ENCODE assay signal across 20 cellular contexts in the genomic region with DNA sequence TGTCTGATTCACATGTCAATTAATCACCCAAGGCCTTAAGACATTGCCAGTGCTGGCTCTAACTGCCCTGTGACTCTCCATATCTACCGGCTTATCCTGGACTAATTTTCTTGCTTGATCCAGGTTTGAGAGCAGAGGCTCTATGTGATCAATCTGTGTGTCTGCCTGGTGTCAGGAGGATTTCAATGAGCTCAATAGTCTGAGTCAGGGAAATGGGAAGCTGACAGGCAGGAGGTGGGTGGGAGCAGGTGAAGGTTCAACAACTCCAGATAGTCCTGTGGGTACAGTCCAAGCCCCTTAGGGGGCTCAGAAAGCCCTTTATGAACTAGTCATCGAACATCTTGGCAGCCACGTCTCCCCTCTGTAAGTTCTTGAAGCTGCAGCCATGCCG.
A peak's percentile ranks its signal among the peaks of the same experiment; 100 is the strongest.
DNase-seq lines count a peak whose midpoint lies in the region; ATAC-seq and TF ChIP-seq lines count a peak whose summit lies in the region.
"Had no signal": no experiment of that assay in that cellular context is flagged by ENCODE, and none has a peak within 500 bp of the region (broad histone marks: within the 10 kb centered on the region; RNA-seq: fewer than 3 reads in every experiment).

No MANE protein-coding gene starts in this region.

- H3K9me3 Mint-ChIP-seq in activated T-helper 17 cell treated with anti-CD3 and anti-CD28 coated beads, Interleukin-2, amount 50 U/mL, for 72 hours = no peaks in the 10 kb centered on the region
- H3K9me3 Mint-ChIP-seq in type B pancreatic cell = no peaks in the 10 kb centered on the region
- H3K9me3 Mint-ChIP-seq in activated CD4-positive, alpha-beta T cell treated with anti-CD3 and anti-CD28 coated beads, Interleukin-2, amount 10 ng/mL, durations not matched to agents 24 days and 14 days = no peaks in the 10 kb centered on the region

- H3K4ac ChIP-seq in mesenchymal stem cell (ENCODE audit: low read depth in 1 of 2, low read length in 2 of 2) = peak overlapping the region; percentile 24 to 40

- H3K14ac ChIP-seq in mesenchymal stem cell (ENCODE audit: low read length in 2 of 2) = no peak overlapping the region

- no peak overlapping the region for H2AFZ ChIP-seq in mesenchymal stem cell (ENCODE audit: low read depth, low read length)

- H3K4me3 Mint-ChIP-seq in activated T-helper 17 cell treated with anti-CD3 and anti-CD28 coated beads, Interleukin-2, amount 50 U/mL, for 72 hours = no peak overlapping the region
- no peak overlapping the region for H3K4me3 Mint-ChIP-seq in type B pancreatic cell
- H3K4me3 Mint-ChIP-seq in activated CD4-positive, alpha-beta T cell treated with anti-CD3 and anti-CD28 coated beads, Interleukin-2, amount 10 ng/mL, durations not matched to agents 24 days and 14 days = no peak overlapping the region

- peak overlapping the region; percentile 27 for H3K27ac Mint-ChIP-seq in activated T-helper 17 cell treated with anti-CD3 and anti-CD28 coated beads, Interleukin-2, amount 50 U/mL, for 72 hours
- peak overlapping the region; percentile 50 for H3K27ac Mint-ChIP-seq in type B pancreatic cell
- no peak overlapping the region for H3K27ac Mint-ChIP-seq in activated CD4-positive, alpha-beta T cell treated with anti-CD3 and anti-CD28 coated beads, Interleukin-2, amount 10 ng/mL, durations not matched to agents 24 days and 14 days

- peaks cover 10% of the 10 kb centered on the region for H3K79me1 ChIP-seq in mesenchymal stem cell (replicated peaks; ENCODE audit: low read length, poor library complexity, severe bottlenecking)

- 85% methylated on average over 4 of the region's 4 CpGs for WGBS in right cardiac atrium
- 96 to 99% (median 97%) methylated on average over 4 of the region's 4 CpGs for WGBS in heart left ventricle, 4 donors
- WGBS in mesenchymal stem cell = 94% methylated on average over 4 of the region's 4 CpGs

- no peaks in the 10 kb centered on the region for H3K27me3 ChIP-seq in right cardiac atrium (ENCODE audit: control insufficient read depth, insufficient read depth)
- H3K27me3 ChIP-seq in heart left ventricle = no peaks in the 10 kb centered on the region
- no peaks in the 10 kb centered on the region for H3K27me3 ChIP-seq in mesenchymal stem cell (ENCODE audit: control insufficient read depth in 1 of 2, insufficient read depth in 1 of 2, low read length in 2 of 2)
- H3K27me3 ChIP-seq: BLaER1 treated with 17β-estradiol and CSF1 and Interleukin-3, amounts not matched to agents 10 nM and 100 nM; suprapubic skin had no signal

- H4K8ac ChIP-seq in mesenchymal stem cell (ENCODE audit: low read length) = peak overlapping the region; percentile 87

- peaks cover 8% of the 10 kb centered on the region for H3K27me3 Mint-ChIP-seq in activated T-helper 17 cell treated with anti-CD3 and anti-CD28 coated beads, Interleukin-2, amount 50 U/mL, for 72 hours
- H3K27me3 Mint-ChIP-seq in type B pancreatic cell = no peaks in the 10 kb centered on the region
- H3K27me3 Mint-ChIP-seq in activated CD4-positive, alpha-beta T cell treated with anti-CD3 and anti-CD28 coated beads, Interleukin-2, amount 10 ng/mL, durations not matched to agents 24 days and 14 days = no peaks in the 10 kb centered on the region

- H2AK5ac ChIP-seq in mesenchymal stem cell (ENCODE audit: low read length, severe bottlenecking) = peak overlapping the region; percentile 13

- peak overlapping the region; percentile 55 for H2BK15ac ChIP-seq in mesenchymal stem cell (ENCODE audit: low read depth, poor library complexity, severe bottlenecking)

- H3K4me2 ChIP-seq in mesenchymal stem cell (ENCODE audit: low read length, poor library complexity, severe bottlenecking) = no peak overlapping the region

- no peak for DNase-seq in right cardiac atrium
- no peak for DNase-seq in heart left ventricle
- no peak for DNase-seq in mesenchymal stem cell
- no peak for DNase-seq in type B pancreatic cell (ENCODE audit: extremely low spot score, unreplicated experiment)
- DNase-seq in G401 (ENCODE audit: low spot score) = no peak
- DNase-seq in activated CD4-positive, alpha-beta T cell treated with anti-CD3 and anti-CD28 coated beads, Interleukin-2, amount 10 ng/mL, durations not matched to agents 24 days and 14 days = no peak
- DNase-seq: ACHN; activated CD4-positive, alpha-beta T cell treated with anti-CD3 and anti-CD28 coated beads for 1 hour; Calu3; dermis blood vessel endothelial cell; H7; lower lobe of right lung; NCI-H345; NCI-H774; T-helper 1 cell had no signal

- peak overlapping the region in 1 of 2 experiments; percentile 15 for H3K23ac ChIP-seq in mesenchymal stem cell (ENCODE audit: low read length in 2 of 2)

- in situ Hi-C loops in G401 (cut with HindIII; ENCODE audit: low sequenced_read_pairs) = no loop called here

- TF ChIP-seq POLR2A in heart left ventricle (IDR thresholded peaks at IDR 0.05) = no peak

- H3K9me3 ChIP-seq in right cardiac atrium (ENCODE audit: control insufficient read depth, low read length) (no peaks in the 10 kb centered on the region), heart left ventricle (no peaks in the 10 kb centered on the region), mesenchymal stem cell (ENCODE audit: control insufficient read depth, low read length) (no peaks in the 10 kb centered on the region)
- H3K9me3 ChIP-seq: BLaER1 treated with 17β-estradiol and CSF1 and Interleukin-3, amounts not matched to agents 10 nM and 100 nM; lower lobe of right lung; suprapubic skin had no signal

- H4K91ac ChIP-seq in mesenchymal stem cell (ENCODE audit: low read length) = peak overlapping the region; percentile 57

- H3K9ac ChIP-seq in mesenchymal stem cell (ENCODE audit: low read length) = no peak overlapping the region
- H3K9ac ChIP-seq: BLaER1 treated with 17β-estradiol and CSF1 and Interleukin-3, amounts not matched to agents 10 nM and 100 nM had no signal

- H3K36me3 ChIP-seq in heart left ventricle = peaks cover 0 to 4% (median 0%) of the 10 kb centered on the region in 9 donors
- H3K36me3 ChIP-seq in mesenchymal stem cell (ENCODE audit: control insufficient read depth in 1 of 2, insufficient read depth in 2 of 2, low read depth in 1 of 2, low read length in 2 of 2) = peaks cover 8 to 48% of the 10 kb centered on the region in 2 experiments
- H3K36me3 ChIP-seq: BLaER1 treated with 17β-estradiol and CSF1 and Interleukin-3, amounts not matched to agents 10 nM and 100 nM; lower lobe of right lung; suprapubic skin had no signal

- ATAC-seq in right cardiac atrium = no peak
- no peak for ATAC-seq in heart left ventricle
- ATAC-seq in activated T-helper 17 cell treated with anti-CD3 and anti-CD28 coated beads, Interleukin-2, amount 50 U/mL, for 72 hours (replicated peaks) = no peak
- ATAC-seq in HG03196 (IDR thresholded peaks at IDR 0.05; ENCODE audit: unreplicated experiment) = no peak
- ATAC-seq: lower lobe of right lung had no signal

- H3K27ac ChIP-seq in right cardiac atrium (ENCODE audit: low read length) (peak overlapping the region; percentile 63), heart left ventricle (peak overlapping the region in 2 of 12 donors; percentile 41 to 72), mesenchymal stem cell (ENCODE audit: low read length, poor library complexity, severe bottlenecking) (no peak overlapping the region)
- H3K27ac ChIP-seq: HL-60, lower lobe of right lung, suprapubic skin had no signal

- H3K4me3 ChIP-seq in right cardiac atrium (ENCODE audit: low read length) (no peak overlapping the region), heart left ventricle (no peak overlapping the region), mesenchymal stem cell (ENCODE audit: insufficient read depth in 1 of 2, low read depth in 1 of 2, low read length in 2 of 2) (no peak overlapping the region)
- H3K4me3 ChIP-seq: BLaER1 treated with 17β-estradiol and CSF1 and Interleukin-3, amounts not matched to agents 10 nM and 100 nM; lower lobe of right lung; suprapubic skin had no signal

- no peak overlapping the region for H2BK5ac ChIP-seq in mesenchymal stem cell (ENCODE audit: low read depth, low read length, poor library complexity, severe bottlenecking)

- H2BK12ac ChIP-seq in mesenchymal stem cell (ENCODE audit: low read length in 2 of 2) = peak overlapping the region; percentile 52 to 55

- no peak overlapping the region for H2BK120ac ChIP-seq in mesenchymal stem cell (ENCODE audit: low read depth, low read length)

- H3K18ac ChIP-seq in mesenchymal stem cell (ENCODE audit: low read depth in 1 of 2, low read length in 2 of 2) = peak overlapping the region; percentile 25 to 95

- peaks cover 4% of the 10 kb centered on the region for H3K4me1 Mint-ChIP-seq in activated T-helper 17 cell treated with anti-CD3 and anti-CD28 coated beads, Interleukin-2, amount 50 U/mL, for 72 hours
- peaks cover 47% of the 10 kb centered on the region for H3K4me1 Mint-ChIP-seq in type B pancreatic cell (ENCODE audit: unreplicated experiment)
- H3K4me1 Mint-ChIP-seq in activated CD4-positive, alpha-beta T cell treated with anti-CD3 and anti-CD28 coated beads, Interleukin-2, amount 10 ng/mL, durations not matched to agents 24 days and 14 days = peaks cover 26% of the 10 kb centered on the region

- no peaks in the 10 kb centered on the region for H3K36me3 Mint-ChIP-seq in activated T-helper 17 cell treated with anti-CD3 and anti-CD28 coated beads, Interleukin-2, amount 50 U/mL, for 72 hours (ENCODE audit: low read depth)
- H3K36me3 Mint-ChIP-seq in type B pancreatic cell = peaks cover 4% of the 10 kb centered on the region
- H3K36me3 Mint-ChIP-seq in activated CD4-positive, alpha-beta T cell treated with anti-CD3 and anti-CD28 coated beads, Interleukin-2, amount 10 ng/mL, durations not matched to agents 24 days and 14 days (ENCODE audit: low read depth) = no peaks in the 10 kb centered on the region

- no peak for TF ChIP-seq CTCF in heart left ventricle (IDR thresholded peaks at IDR 0.05)
- no peak for TF ChIP-seq CTCF in type B pancreatic cell (conservative IDR thresholded peaks at IDR 0.05)

- intact Hi-C loops in right cardiac atrium (cut with DNase I) (loop anchor here in 3 of 4 donors (5.0 to 10.0 kb wide), 4 partner anchors 62 to 158 kb away; partner anchors contain the start of gene SHB (in 1 of the 3)), heart left ventricle (cut with DNase I) (no loop called here)
- intact Hi-C loops in activated CD4-positive, alpha-beta T cell treated with anti-CD3 and anti-CD28 coated beads, Interleukin-2, amount 10 ng/mL, durations not matched to agents 24 days and 14 days (cut with micrococcal nuclease) = loop anchor here (5.0 kb wide), 1 partner anchor 70 kb away; the partner anchor contains the start of gene SHB

- peaks cover 23% of the 10 kb centered on the region for H3K4me1 ChIP-seq in right cardiac atrium (ENCODE audit: control insufficient read depth, insufficient read depth, low read length)
- peaks cover 10 to 82% (median 70%) of the 10 kb centered on the region in 12 donors for H3K4me1 ChIP-seq in heart left ventricle
- H3K4me1 ChIP-seq in mesenchymal stem cell (ENCODE audit: control insufficient read depth, insufficient read depth, low read depth, low read length) = peaks cover 57% of the 10 kb centered on the region

Comparison
In these comparisons a context has a peak if more than half of its experiments do, and no peak if none do; other contexts are left out.
1. intact Hi-C loops: an anchor here in right cardiac atrium (5.0 to 10.0 kb wide) and activated CD4-positive, alpha-beta T cell treated with anti-CD3 and anti-CD28 coated beads, Interleukin-2, amount 10 ng/mL, durations not matched to agents 24 days and 14 days (5.0 kb wide); none called in heart left ventricle.